In genomic region chr18:75170022-75170789, GRCh38 we compare ENCODE assay signal across 1 cellular context.
TF ChIP-seq lines count a peak whose summit lies in the region.

No MANE protein-coding gene starts in this region.

TF ChIP-seq in H1, 55 proteins besides CTCF, POLR2A, EP300 and RAD21:
- no peak for TF ChIP-seq ASH2L (IDR thresholded peaks at IDR 0.05; ENCODE audit: low read length)
- TF ChIP-seq, protein P1, sequence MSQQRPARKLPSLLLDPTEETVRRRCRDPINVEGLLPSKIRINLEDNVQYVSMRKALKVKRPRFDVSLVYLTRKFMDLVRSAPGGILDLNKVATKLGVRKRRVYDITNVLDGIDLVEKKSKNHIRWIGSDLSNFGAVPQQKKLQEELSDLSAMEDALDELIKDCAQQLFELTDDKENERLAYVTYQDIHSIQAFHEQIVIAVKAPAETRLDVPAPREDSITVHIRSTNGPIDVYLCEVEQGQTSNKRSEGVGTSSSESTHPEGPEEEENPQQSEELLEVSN (IDR thresholded peaks at IDR 0.05), result no peak
